Comparison of ENCODE assay signal across 2 cellular contexts in genomic region chr1:160227561-160227960, GRCh38.
A peak's percentile ranks its signal among the peaks of the same experiment; 100 is the strongest.
TF ChIP-seq lines count a peak whose summit lies in the region.

No MANE protein-coding gene starts in this region.

TF ChIP-seq in HepG2, 621 proteins besides CTCF, POLR2A, EP300 and RAD21:
- TF ChIP-seq TARDBP (CRISPR knock-in tag; IDR thresholded peaks at IDR 0.05), result no peak
- TF ChIP-seq ZBTB40 (IDR thresholded peaks at IDR 0.05), result peak; percentile 65
- peak; percentile 91; the same call in 1 of the 2 replicates for TF ChIP-seq ZBTB40 (CRISPR knock-in tag; IDR thresholded peaks at IDR 0.05)
- no peak for TF ChIP-seq FOXJ3 (CRISPR knock-in tag; IDR thresholded peaks at IDR 0.05; ENCODE audit: borderline replicate concordance)
- no peak for TF ChIP-seq KAT8 (CRISPR knock-in tag; IDR thresholded peaks at IDR 0.05)
- TF ChIP-seq ZNF543 (CRISPR knock-in tag; IDR thresholded peaks at IDR 0.05), result no peak
- no peak for TF ChIP-seq ZKSCAN5 (CRISPR knock-in tag; IDR thresholded peaks at IDR 0.05)
- TF ChIP-seq ERF (CRISPR knock-in tag; IDR thresholded peaks at IDR 0.05), result no peak

TF ChIP-seq in GM12878, 131 proteins besides CTCF, POLR2A, EP300 and RAD21:
- TF ChIP-seq BHLHE40 (IDR thresholded peaks at IDR 0.05; ENCODE audit: borderline replicate concordance in 1 of 2, low read depth in 2 of 2, low read length in 1 of 2) (no peak), SUPT20H (IDR thresholded peaks at IDR 0.05; ENCODE audit: borderline replicate concordance, control insufficient read depth, low read depth, low read length) (no peak), ZBTB40 (IDR thresholded peaks at IDR 0.05; ENCODE audit: borderline replicate concordance) (peak; percentile 89)
